22 cellular contexts compared by ENCODE assay signal in genomic region chrX:105829006-105829405, GRCh38. TPM values are rescaled to one million over a fixed set of nuclear protein-coding genes. Genes with fewer than 3 reads are reported as not detected.
A peak's percentile ranks its signal among the peaks of the same experiment; 100 is the strongest.
DNase-seq lines count a peak whose midpoint lies in the region; ATAC-seq and TF ChIP-seq lines count a peak whose summit lies in the region.
"Had no signal": no experiment of that assay in that cellular context is flagged by ENCODE, and none has a peak within 500 bp of the region (broad histone marks: within the 10 kb centered on the region; RNA-seq: fewer than 3 reads in every experiment).

No MANE protein-coding gene starts in this region.

- TF ChIP-seq POLR2A in IMR-90 (IDR thresholded peaks at IDR 0.05; ENCODE audit: low read depth, low read length) = no peak

- H3K14ac ChIP-seq in IMR-90 (replicated peaks; ENCODE audit: low read depth, low read length) = no peak overlapping the region

- no peak overlapping the region for H2BK15ac ChIP-seq in IMR-90 (ENCODE audit: low read depth, low read length)

- H4K91ac ChIP-seq in IMR-90 (ENCODE audit: insufficient read depth, low read depth, low read length) = no peak overlapping the region

- no peak overlapping the region for H3K27ac ChIP-seq in IMR-90 (ENCODE audit: insufficient read depth, low read length)
- H3K27ac ChIP-seq: BLaER1 had no signal

- H3K4me3 ChIP-seq in IMR-90 (ENCODE audit: insufficient read depth, low read depth, low read length) = no peak overlapping the region
- H3K4me3 ChIP-seq in choroid plexus epithelial cell (ENCODE audit: low read depth, low read length) = no peak overlapping the region
- H3K4me3 ChIP-seq: BLaER1 had no signal

- no peak overlapping the region for H2BK5ac ChIP-seq in IMR-90 (ENCODE audit: low read depth, low read length, poor library complexity, severe bottlenecking)

- H4K8ac ChIP-seq in IMR-90 (ENCODE audit: low read depth in 2 of 2, low read length in 2 of 2) = no peak overlapping the region

- H2BK20ac ChIP-seq in IMR-90 (ENCODE audit: low read depth, low read length) = no peak overlapping the region

- no peak overlapping the region for H2AK9ac ChIP-seq in IMR-90 (replicated peaks; ENCODE audit: low read depth, low read length, poor library complexity)

- H3K27me3 ChIP-seq in IMR-90 (ENCODE audit: control insufficient read depth, insufficient read depth, low read length) = no peaks in the 10 kb centered on the region; the same call in 1 of the 2 replicates

- H3K4ac ChIP-seq in IMR-90 (ENCODE audit: low read depth, low read length) = no peak overlapping the region

- H3K79me1 ChIP-seq in IMR-90 (ENCODE audit: low read depth in 1 of 2, low read length in 2 of 2) = no peaks in the 10 kb centered on the region

- in situ Hi-C loops in IMR-90 (cut with MboI; ENCODE audit: low sequenced_read_pairs) = no loop called here

- H2BK120ac ChIP-seq in IMR-90 (ENCODE audit: low read depth, low read length) = no peak overlapping the region

- no peak for TF ChIP-seq RAD21 in IMR-90 (IDR thresholded peaks at IDR 0.05; ENCODE audit: low read length)

- no peak overlapping the region for H3K9ac ChIP-seq in IMR-90 (ENCODE audit: low read depth, low read length)
- H3K9ac ChIP-seq: BLaER1 had no signal

- H3K23ac ChIP-seq in IMR-90 (ENCODE audit: low read depth, low read length) = no peak overlapping the region

- H3K4me1 ChIP-seq in IMR-90 (ENCODE audit: control insufficient read depth, insufficient read depth, low read length) = no peaks in the 10 kb centered on the region
- H3K4me1 ChIP-seq: BLaER1 had no signal

- TF ChIP-seq CTCF in IMR-90 (conservative IDR thresholded peaks at IDR 0.05; ENCODE audit: low read depth, low read length) (no peak), choroid plexus epithelial cell (conservative IDR thresholded peaks at IDR 0.05; ENCODE audit: low read depth, low read length) (no peak)

- no peak overlapping the region for H3K56ac ChIP-seq in IMR-90 (ENCODE audit: extremely low read depth, insufficient read depth, low read length)

- no peak overlapping the region for H2AK5ac ChIP-seq in IMR-90 (ENCODE audit: low read depth, low read length)

- no peak for ATAC-seq in IMR-90 (ENCODE audit: low read depth)

- dilution Hi-C loops in IMR-90 (cut with HindIII; ENCODE audit: low sequenced_read_pairs, unreplicated experiment) = no loop called here

- intact Hi-C loops in IMR-90 (cut with micrococcal nuclease) = no loop called here

- POLR2A ChIA-PET in IMR-90 (lab: Charles Lee; ENCODE audit: unreplicated experiment) = no interaction called here

- H2AFZ ChIP-seq in IMR-90 (replicated peaks; ENCODE audit: low read length, poor library complexity) = no peak overlapping the region

- no peaks in the 10 kb centered on the region for H3K9me3 ChIP-seq in IMR-90 (ENCODE audit: control insufficient read depth, insufficient read depth, low read length)
- H3K9me3 ChIP-seq: BLaER1 had no signal

- BruUV-seq in IMR-90 (replicated peaks; lab: Mats Ljungman, UMichigan) = no TSS peak

- H3K9me1 ChIP-seq in IMR-90 (ENCODE audit: insufficient read depth, low read length) = no peaks in the 10 kb centered on the region

- peak; percentile 4 for DNase-seq in IMR-90
- peak; percentile 5 for DNase-seq in choroid plexus epithelial cell (ENCODE audit: low read depth)
- DNase-seq in iris pigment epithelial cell (ENCODE audit: low read depth) = peak; percentile 15
- DNase-seq in renal cortical epithelial cell (ENCODE audit: low read depth) = peak; percentile 50
- no peak for DNase-seq in HuH-7.5 (ENCODE audit: low spot score)
- DNase-seq in midbrain (lab: John Stamatoyannopoulos, UW) = no peak
- DNase-seq in HPDE6-E6E7 (ENCODE audit: extremely low spot score) = no peak
- DNase-seq: CD4-positive, alpha-beta memory T cell; DMS53; GDM1; Karpas-422; MV-4-11; NCI-H1105 treated with DMSO at 0.1 percent for 48 hours; NCI-H2029 treated with DMSO at 0.1 percent for 48 hours; NCI-H226; NCI-H524; NCI-H82; Right ventricle myocardium superior had no signal

- no CpG with 5 or more reads among the region's 1 CpG for WGBS in IMR-90 (ENCODE audit: extremely low coverage in 2 of 2, insufficient read length in 1 of 2), 2 experiments

- H4K5ac ChIP-seq in IMR-90 (ENCODE audit: low read depth, low read length) = no peak overlapping the region

- no peak overlapping the region for H3K4me2 ChIP-seq in IMR-90 (ENCODE audit: low read depth, low read length)
- H3K4me2 ChIP-seq: BLaER1 had no signal

- CTCF ChIA-PET in IMR-90 (lab: Yijun Ruan, JAX) = no interaction called here

- H3K18ac ChIP-seq in IMR-90 (ENCODE audit: low read depth, low read length) = no peak overlapping the region

- no peaks in the 10 kb centered on the region for H4K20me1 ChIP-seq in IMR-90 (ENCODE audit: insufficient read depth, low read length)
- H4K20me1 ChIP-seq: BLaER1 had no signal

- H3K36me3 ChIP-seq in IMR-90 (ENCODE audit: control insufficient read depth, insufficient read depth, low read length) = no peaks in the 10 kb centered on the region
- H3K36me3 ChIP-seq: BLaER1 had no signal

TF ChIP-seq in IMR-90, 13 proteins besides CTCF, POLR2A, EP300 and RAD21:
- no peak for TF ChIP-seq RCOR1 (IDR thresholded peaks at IDR 0.05; ENCODE audit: insufficient replicate concordance, low read length)
- no peak for TF ChIP-seq MAZ (IDR thresholded peaks at IDR 0.05; ENCODE audit: borderline replicate concordance, low read depth, low read length)
- TF ChIP-seq BHLHE40 (IDR thresholded peaks at IDR 0.05; ENCODE audit: low read depth, low read length) = no peak
- no peak for TF ChIP-seq NFE2L2 (IDR thresholded peaks at IDR 0.05; ENCODE audit: low read depth, low read length)
- no peak for TF ChIP-seq RFX5 (IDR thresholded peaks at IDR 0.05; ENCODE audit: low read depth, low read length)
TF ChIP-seq in IMR-90: peak in this region for 0.

RNA-seq across cellular contexts. Expression of gene NRK, which starts 6.7 kb away (rescaled TPM):
- total RNA-seq in IMR-90 (2012; rRNA removed) (2.7 and 3.6 TPM in 2 replicates), renal cortical epithelial cell (16.1 and 39.2 TPM in 2 replicates)
- 0.87 and 0.92 TPM in 2 replicates for polyA plus RNA-seq in IMR-90 (2012; rRNA removed)
- polyA plus RNA-seq in IMR-90 (2012; cell fraction: cytosol; rRNA removed) = 0.18 and 0.19 TPM in 2 replicates
- polyA plus RNA-seq in IMR-90 (2012; cell fraction: nucleus; rRNA removed; ENCODE audit: low replicate concordance) = 0.54 and 1.5 TPM in 2 replicates
- total RNA-seq: CD4-positive, alpha-beta memory T cell; M059J; OCI-LY7; RPMI7951 had no signal
- polyA plus RNA-seq: CD4-positive, alpha-beta memory T cell had no signal

Comparison
In these comparisons a context has a peak if more than half of its experiments do, and no peak if none do; other contexts are left out.
1. DNase-seq: peak in IMR-90 (single experiment), choroid plexus epithelial cell (single experiment), iris pigment epithelial cell (single experiment) and renal cortical epithelial cell (single experiment); none in HuH-7.5 (single experiment), midbrain (single experiment) and HPDE6-E6E7 (single experiment).